Comparison of ENCODE assay signal across 17 cellular contexts in genomic region chr3:24410861-24411260, GRCh38.
"Had no signal": no experiment of that assay in that cellular context is flagged by ENCODE, and none has a peak within 500 bp of the region (broad histone marks: within the 10 kb centered on the region; RNA-seq: fewer than 3 reads in every experiment).

No MANE protein-coding gene starts in this region.

- H3K9me3 Mint-ChIP-seq: dendritic cell treated with granulocyte-macrophage colony-stimulating factor and Interleukin-4, amounts not matched to agents 40 ng/mL and 50 ng/mL, for 4 days had no signal

- H3K27ac ChIP-seq: esophagus squamous epithelium, lower lobe of right lung, parathyroid adenoma, thoracic aorta, upper lobe of left lung, VCaP had no signal

- H3K4me1 ChIP-seq: lower lobe of right lung, parathyroid adenoma, upper lobe of left lung had no signal

- H3K36me3 Mint-ChIP-seq: activated naive CD8-positive, alpha-beta T cell; mesothelial cell of epicardium; natural killer cell treated with Interleukin-12 subunit alpha and Interleukin-12 subunit beta and Interleukin-15 and Interleukin-18, amount 100 ng/mL, for 72 hours had no signal

- H3K79me2 ChIP-seq: parathyroid adenoma had no signal

- H2AFZ ChIP-seq: parathyroid adenoma had no signal

- H3K27me3 ChIP-seq: esophagus squamous epithelium, upper lobe of left lung had no signal

- H3K4me3 ChIP-seq: esophagus squamous epithelium, lower lobe of right lung, thoracic aorta, upper lobe of left lung had no signal

- H3K36me3 ChIP-seq: esophagus squamous epithelium, lower lobe of right lung, thoracic aorta, upper lobe of left lung had no signal

- H3K4me1 Mint-ChIP-seq: mesothelial cell of epicardium; stimulated activated naive B cell treated with anti-CD40 and anti-IgM and Interleukin-4, amounts not matched to agents 10 μg/mL and 1 μg/mL and 100 μg/mL, for 72 hours had no signal

- DNase-seq: activated CD4-positive, alpha-beta T cell treated with anti-CD3 and anti-CD28 coated beads, Interleukin-2, amount 50 U/mL, for 4 hours; amniotic stem cell; effector CD8-positive, alpha-beta T cell; esophagus squamous epithelium; left colon; lower lobe of right lung; stimulated activated naive B cell treated with anti-CD40 and anti-IgM and Interleukin-4, amounts not matched to agents 10 μg/mL and 1 μg/mL and 100 μg/mL, for 72 hours; T-helper 2 cell; upper lobe of left lung had no signal

- H3K4me3 Mint-ChIP-seq: activated naive CD8-positive, alpha-beta T cell; activated T-helper 1 cell treated with anti-CD3 and anti-CD28 coated beads, Interleukin-12 subunit alpha, Interleukin-12 subunit beta, Interleukin-2, Interleukin-4 antibody, amounts not matched to agents 30 ng/mL and 10 ng/mL and 1 ng/mL, durations not matched to agents 14 hours and 24 hours and 36 hours; dendritic cell treated with granulocyte-macrophage colony-stimulating factor and Interleukin-4, amounts not matched to agents 40 ng/mL and 50 ng/mL, for 4 days; mesothelial cell of epicardium; natural killer cell treated with Interleukin-12 subunit alpha and Interleukin-12 subunit beta and Interleukin-15 and Interleukin-18, amount 100 ng/mL, for 72 hours; stimulated activated naive B cell treated with anti-CD40 and anti-IgM and Interleukin-4, amounts not matched to agents 10 μg/mL and 1 μg/mL and 100 μg/mL, for 72 hours had no signal

- H3K27ac Mint-ChIP-seq: activated naive CD8-positive, alpha-beta T cell; activated T-helper 1 cell treated with anti-CD3 and anti-CD28 coated beads, Interleukin-12 subunit alpha, Interleukin-12 subunit beta, Interleukin-2, Interleukin-4 antibody, amounts not matched to agents 30 ng/mL and 10 ng/mL and 1 ng/mL, durations not matched to agents 14 hours and 24 hours and 36 hours; dendritic cell treated with granulocyte-macrophage colony-stimulating factor and Interleukin-4, amounts not matched to agents 40 ng/mL and 50 ng/mL, for 4 days; mesothelial cell of epicardium; natural killer cell treated with Interleukin-12 subunit alpha and Interleukin-12 subunit beta and Interleukin-15 and Interleukin-18, amount 100 ng/mL, for 72 hours; stimulated activated naive B cell treated with anti-CD40 and anti-IgM and Interleukin-4, amounts not matched to agents 10 μg/mL and 1 μg/mL and 100 μg/mL, for 72 hours had no signal

- H3K27me3 Mint-ChIP-seq: activated naive CD8-positive, alpha-beta T cell; dendritic cell treated with granulocyte-macrophage colony-stimulating factor and Interleukin-4, amounts not matched to agents 40 ng/mL and 50 ng/mL, for 4 days; natural killer cell treated with Interleukin-12 subunit alpha and Interleukin-12 subunit beta and Interleukin-15 and Interleukin-18, amount 100 ng/mL, for 72 hours; stimulated activated naive B cell treated with anti-CD40 and anti-IgM and Interleukin-4, amounts not matched to agents 10 μg/mL and 1 μg/mL and 100 μg/mL, for 72 hours had no signal

- ATAC-seq: left colon; lower lobe of right lung; natural killer cell treated with Interleukin-12 subunit alpha and Interleukin-12 subunit beta and Interleukin-15 and Interleukin-18, amount 100 ng/mL, for 72 hours; stimulated activated naive B cell treated with anti-CD40 and anti-IgM and Interleukin-4, amounts not matched to agents 10 μg/mL and 1 μg/mL and 100 μg/mL, for 72 hours had no signal
